Comparison of ENCODE assay signal across 9 cellular contexts in the genomic region with DNA sequence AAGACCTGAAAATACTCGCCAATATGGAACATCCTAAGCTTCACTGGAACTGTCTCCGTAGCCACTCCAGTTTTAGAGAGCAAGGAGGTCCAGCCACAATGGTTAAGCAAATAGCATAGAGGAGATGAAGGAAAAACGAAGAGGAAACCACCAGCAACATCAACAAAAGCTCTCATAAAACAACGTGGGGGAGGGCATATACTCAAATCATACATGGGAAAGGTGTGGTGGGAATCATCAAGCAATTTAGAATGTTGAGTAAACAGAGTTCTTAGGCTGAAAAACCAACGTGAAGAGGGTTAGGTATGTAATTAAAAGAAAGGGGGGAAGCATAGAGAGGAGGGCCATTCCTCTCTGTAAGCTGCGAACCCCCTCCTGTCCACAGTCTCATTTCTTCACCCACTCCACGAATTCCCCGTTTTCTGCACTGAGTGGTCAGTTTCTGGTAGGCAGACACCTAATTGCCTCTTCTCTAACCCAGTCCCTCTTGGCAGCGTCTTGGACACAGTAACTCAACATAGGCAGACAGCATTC. TPM values are rescaled to one million over a fixed set of nuclear protein-coding genes. Genes with fewer than 3 reads are reported as not detected.
DNase-seq lines count a peak whose midpoint lies in the region; ATAC-seq and TF ChIP-seq lines count a peak whose summit lies in the region.
"Had no signal": no experiment of that assay in that cellular context is flagged by ENCODE, and none has a peak within 500 bp of the region (broad histone marks: within the 10 kb centered on the region; RNA-seq: fewer than 3 reads in every experiment).

No MANE protein-coding gene starts in this region.

- TF ChIP-seq CTCF in uterus (IDR thresholded peaks at IDR 0.05), result no peak

- no peaks in the 10 kb centered on the region for H3K36me3 ChIP-seq in uterus

- ATAC-seq in HG03354 (IDR thresholded peaks at IDR 0.05; ENCODE audit: poor library complexity, severe bottlenecking, unreplicated experiment), result no peak

- intact Hi-C loops in uterus (cut with DNase I; ENCODE audit: low total_unique reads), result no loop called here

- TF ChIP-seq POLR2A in uterus (IDR thresholded peaks at IDR 0.05), result no peak

- H3K27me3 ChIP-seq in uterus, result no peaks in the 10 kb centered on the region

- peak overlapping the region; percentile 90 to 91 for H3K27ac ChIP-seq in uterus

- H3K4me1 ChIP-seq in uterus, result peaks cover 0 to 4% of the 10 kb centered on the region in 2 donors

- H3K9me3 ChIP-seq in uterus, result no peaks in the 10 kb centered on the region

- peak overlapping the region; percentile 73 to 90 for H3K4me3 ChIP-seq in uterus

- DNase-seq in NCI-H82 (lab: John Stamatoyannopoulos, UW) (peak; percentile 34), NCI-H82 treated with DMSO at 0.1 percent for 48 hours (lab: John Stamatoyannopoulos, UW; ENCODE audit: unreplicated experiment) (no peak), amniotic stem cell (lab: John Stamatoyannopoulos, UW) (peak; percentile 67), left kidney (ENCODE audit: low read depth, low spot score) (peak; percentile 37), uterus (no peak)
- no peak for DNase-seq in activated CD4-positive, alpha-beta T cell treated with anti-CD3 and anti-CD28 coated beads, Interleukin-2, amount 50 U/mL, for 1 hour
- no peak for DNase-seq in activated naive CD4-positive, alpha-beta T cell treated with anti-CD3 and anti-CD28 coated beads, Interleukin-2, amount 50 U/mL, for 16 hours

RNA-seq across cellular contexts. Expression of gene TMEM59, which starts 1.0 kb away (rescaled TPM):
- total RNA-seq in uterus, result 100 to 1,000 TPM in 3 of 4 donors, 10 to 100 TPM in 1; 82.2 to 327 (median 301) TPM

RNA-seq across cellular contexts. Expression of gene TCEANC2, which starts 1.4 kb away (rescaled TPM):
- total RNA-seq in uterus, result 1 to 10 TPM; 1.5 to 7.3 (median 3.2) TPM

RNA-seq across cellular contexts. Expression of gene LDLRAD1, which starts 34.0 kb away (rescaled TPM):
- total RNA-seq in uterus, result 1 to 10 TPM in 1 of 4 donors, under 1 TPM in 1, not detected in 2; 0.27 to 1.2 TPM
- total RNA-seq: T-helper 2 cell treated with Interferon-gamma antibody and Interleukin-4, amounts not matched to agents 100 ng/mL and 5 ng/mL, for 36 hours had no signal

Comparison
In these comparisons a context has a peak if more than half of its experiments do, and no peak if none do; other contexts are left out.
1. DNase-seq: peak in NCI-H82 (single experiment), amniotic stem cell (single experiment) and left kidney (single experiment); none in NCI-H82 treated with DMSO at 0.1 percent for 48 hours (single experiment), uterus (0 of 2), activated CD4-positive, alpha-beta T cell treated with anti-CD3 and anti-CD28 coated beads, Interleukin-2, amount 50 U/mL, for 1 hour (single experiment) and activated naive CD4-positive, alpha-beta T cell treated with anti-CD3 and anti-CD28 coated beads, Interleukin-2, amount 50 U/mL, for 16 hours (single experiment).